1 cellular context compared by ENCODE assay signal in genomic region chr11:67353317-67354313, GRCh38.
TF ChIP-seq lines count a peak whose summit lies in the region.

Gene POLD4, minus strand, starts transcription at chr11:67353546. Its CDS starts 147 bp downstream, at chr11:67353399.

TF ChIP-seq in HepG2, 621 proteins besides CTCF, POLR2A, EP300 and RAD21 (continued from another document and continues in another):
- peak; percentile 83 for TF ChIP-seq POLR2G (IDR thresholded peaks at IDR 0.05; ENCODE audit: low read depth, low read length)
- TF ChIP-seq PLSCR1 (CRISPR knock-in tag; IDR thresholded peaks at IDR 0.05; ENCODE audit: borderline replicate concordance): no peak
- peak; percentile 42; the same call in 1 of the 2 replicates for TF ChIP-seq ZNF891 (CRISPR knock-in tag; IDR thresholded peaks at IDR 0.05)
- no peak for TF ChIP-seq ZNF263 (CRISPR knock-in tag; IDR thresholded peaks at IDR 0.05)
- TF ChIP-seq CCDC6 (CRISPR knock-in tag; IDR thresholded peaks at IDR 0.05): no peak
- no peak for TF ChIP-seq ESRRA (CRISPR knock-in tag; IDR thresholded peaks at IDR 0.05; ENCODE audit: low read depth)
- peak; percentile 56 for TF ChIP-seq HNRNPLL (IDR thresholded peaks at IDR 0.05; ENCODE audit: low read depth, low read length, poor library complexity, severe bottlenecking)
- TF ChIP-seq, protein P1, sequence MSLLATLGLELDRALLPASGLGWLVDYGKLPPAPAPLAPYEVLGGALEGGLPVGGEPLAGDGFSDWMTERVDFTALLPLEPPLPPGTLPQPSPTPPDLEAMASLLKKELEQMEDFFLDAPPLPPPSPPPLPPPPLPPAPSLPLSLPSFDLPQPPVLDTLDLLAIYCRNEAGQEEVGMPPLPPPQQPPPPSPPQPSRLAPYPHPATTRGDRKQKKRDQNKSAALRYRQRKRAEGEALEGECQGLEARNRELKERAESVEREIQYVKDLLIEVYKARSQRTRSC (CRISPR knock-in tag; IDR thresholded peaks at IDR 0.05; ENCODE audit: low read depth): no peak
- no peak for TF ChIP-seq ZNF230 (CRISPR knock-in tag; IDR thresholded peaks at IDR 0.05)
- TF ChIP-seq ZNF552 (CRISPR knock-in tag; IDR thresholded peaks at IDR 0.05; ENCODE audit: borderline replicate concordance): no peak
- TF ChIP-seq, protein P2, sequence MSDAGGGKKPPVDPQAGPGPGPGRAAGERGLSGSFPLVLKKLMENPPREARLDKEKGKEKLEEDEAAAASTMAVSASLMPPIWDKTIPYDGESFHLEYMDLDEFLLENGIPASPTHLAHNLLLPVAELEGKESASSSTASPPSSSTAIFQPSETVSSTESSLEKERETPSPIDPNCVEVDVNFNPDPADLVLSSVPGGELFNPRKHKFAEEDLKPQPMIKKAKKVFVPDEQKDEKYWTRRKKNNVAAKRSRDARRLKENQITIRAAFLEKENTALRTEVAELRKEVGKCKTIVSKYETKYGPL (CRISPR knock-in tag; IDR thresholded peaks at IDR 0.05): no peak
- no peak for TF ChIP-seq ZNF136 (CRISPR knock-in tag; IDR thresholded peaks at IDR 0.05; ENCODE audit: low read depth)
- TF ChIP-seq POLR2AphosphoS5 (IDR thresholded peaks at IDR 0.05; ENCODE audit: low read depth, low read length): peak; percentile 61
- TF ChIP-seq, protein P3, sequence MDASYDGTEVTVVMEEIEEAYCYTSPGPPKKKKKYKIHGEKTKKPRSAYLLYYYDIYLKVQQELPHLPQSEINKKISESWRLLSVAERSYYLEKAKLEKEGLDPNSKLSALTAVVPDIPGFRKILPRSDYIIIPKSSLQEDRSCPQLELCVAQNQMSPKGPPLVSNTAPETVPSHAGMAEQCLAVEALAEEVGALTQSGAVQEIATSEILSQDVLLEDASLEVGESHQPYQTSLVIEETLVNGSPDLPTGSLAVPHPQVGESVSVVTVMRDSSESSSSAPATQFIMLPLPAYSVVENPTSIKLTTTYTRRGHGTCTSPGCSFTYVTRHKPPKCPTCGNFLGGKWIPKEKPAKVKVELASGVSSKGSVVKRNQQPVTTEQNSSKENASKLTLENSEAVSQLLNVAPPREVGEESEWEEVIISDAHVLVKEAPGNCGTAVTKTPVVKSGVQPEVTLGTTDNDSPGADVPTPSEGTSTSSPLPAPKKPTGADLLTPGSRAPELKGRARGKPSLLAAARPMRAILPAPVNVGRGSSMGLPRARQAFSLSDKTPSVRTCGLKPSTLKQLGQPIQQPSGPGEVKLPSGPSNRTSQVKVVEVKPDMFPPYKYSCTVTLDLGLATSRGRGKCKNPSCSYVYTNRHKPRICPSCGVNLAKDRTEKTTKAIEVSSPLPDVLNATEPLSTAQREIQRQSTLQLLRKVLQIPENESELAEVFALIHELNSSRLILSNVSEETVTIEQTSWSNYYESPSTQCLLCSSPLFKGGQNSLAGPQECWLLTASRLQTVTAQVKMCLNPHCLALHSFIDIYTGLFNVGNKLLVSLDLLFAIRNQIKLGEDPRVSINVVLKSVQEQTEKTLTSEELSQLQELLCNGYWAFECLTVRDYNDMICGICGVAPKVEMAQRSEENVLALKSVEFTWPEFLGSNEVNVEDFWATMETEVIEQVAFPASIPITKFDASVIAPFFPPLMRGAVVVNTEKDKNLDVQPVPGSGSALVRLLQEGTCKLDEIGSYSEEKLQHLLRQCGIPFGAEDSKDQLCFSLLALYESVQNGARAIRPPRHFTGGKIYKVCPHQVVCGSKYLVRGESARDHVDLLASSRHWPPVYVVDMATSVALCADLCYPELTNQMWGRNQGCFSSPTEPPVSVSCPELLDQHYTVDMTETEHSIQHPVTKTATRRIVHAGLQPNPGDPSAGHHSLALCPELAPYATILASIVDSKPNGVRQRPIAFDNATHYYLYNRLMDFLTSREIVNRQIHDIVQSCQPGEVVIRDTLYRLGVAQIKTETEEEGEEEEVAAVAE (CRISPR knock-in tag; IDR thresholded peaks at IDR 0.05; ENCODE audit: borderline replicate concordance): peak; percentile 67
- no peak for TF ChIP-seq PREB (CRISPR knock-in tag; IDR thresholded peaks at IDR 0.05)
- TF ChIP-seq, protein P4, sequence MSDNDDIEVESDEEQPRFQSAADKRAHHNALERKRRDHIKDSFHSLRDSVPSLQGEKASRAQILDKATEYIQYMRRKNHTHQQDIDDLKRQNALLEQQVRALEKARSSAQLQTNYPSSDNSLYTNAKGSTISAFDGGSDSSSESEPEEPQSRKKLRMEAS (IDR thresholded peaks at IDR 0.05): no peak
- TF ChIP-seq ZBTB42 (CRISPR knock-in tag; IDR thresholded peaks at IDR 0.05): no peak
- no peak; the same call in 1 of the 2 replicates for TF ChIP-seq ZNF34 (CRISPR knock-in tag; IDR thresholded peaks at IDR 0.05; ENCODE audit: borderline replicate concordance)
- TF ChIP-seq AKNA (CRISPR knock-in tag; IDR thresholded peaks at IDR 0.05; ENCODE audit: borderline replicate concordance): no peak
- TF ChIP-seq KDM3A (CRISPR knock-in tag; IDR thresholded peaks at IDR 0.05; ENCODE audit: low read depth): no peak
- TF ChIP-seq, protein P5, sequence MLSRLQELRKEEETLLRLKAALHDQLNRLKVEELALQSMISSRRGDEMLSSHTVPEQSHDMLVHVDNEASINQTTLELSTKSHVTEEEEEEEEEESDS (CRISPR knock-in tag; IDR thresholded peaks at IDR 0.05; ENCODE audit: borderline replicate concordance): no peak
- TF ChIP-seq LCORL (IDR thresholded peaks at IDR 0.05): 0 out of 2 replicates have a peak, but pooled peaks have one; percentile 11
- TF ChIP-seq LCORL (CRISPR knock-in tag; IDR thresholded peaks at IDR 0.05): peak; percentile 65; the same call in 1 of the 2 replicates
- no peak for TF ChIP-seq RFX1 (IDR thresholded peaks at IDR 0.05)
- TF ChIP-seq U2AF2 (IDR thresholded peaks at IDR 0.05; ENCODE audit: low read depth, low read length): no peak
- no peak for TF ChIP-seq CBX2 (IDR thresholded peaks at IDR 0.05; ENCODE audit: low read depth, low read length)
- TF ChIP-seq CBX2 (CRISPR knock-in tag; IDR thresholded peaks at IDR 0.05; ENCODE audit: low read depth): no peak
- no peak for TF ChIP-seq ZFP41 (CRISPR knock-in tag; IDR thresholded peaks at IDR 0.05; ENCODE audit: borderline replicate concordance)
- TF ChIP-seq ZBTB40 (IDR thresholded peaks at IDR 0.05): no peak
- TF ChIP-seq ZBTB40 (CRISPR knock-in tag; IDR thresholded peaks at IDR 0.05): 0 out of 2 replicates have a peak, but pooled peaks have one; percentile 46
- TF ChIP-seq ZFYVE20 (CRISPR knock-in tag; IDR thresholded peaks at IDR 0.05; ENCODE audit: borderline replicate concordance, low read depth): no peak
- no peak for TF ChIP-seq ZNF615 (CRISPR knock-in tag; IDR thresholded peaks at IDR 0.05; ENCODE audit: borderline replicate concordance)
- TF ChIP-seq TSC22D2 (CRISPR knock-in tag; IDR thresholded peaks at IDR 0.05; ENCODE audit: borderline replicate concordance): no peak
- no peak for TF ChIP-seq CHCHD3 (CRISPR knock-in tag; IDR thresholded peaks at IDR 0.05)
- TF ChIP-seq NFIB (CRISPR knock-in tag; IDR thresholded peaks at IDR 0.05; ENCODE audit: borderline replicate concordance): no peak
- 0 out of 2 replicates have a peak, but pooled peaks have one; percentile 22 for TF ChIP-seq CENPT (CRISPR knock-in tag; IDR thresholded peaks at IDR 0.05; ENCODE audit: low read depth)
- TF ChIP-seq SIN3B (IDR thresholded peaks at IDR 0.05; ENCODE audit: low read length): no peak
